ENCODE assay signal across 8 cellular contexts in the genomic region with DNA sequence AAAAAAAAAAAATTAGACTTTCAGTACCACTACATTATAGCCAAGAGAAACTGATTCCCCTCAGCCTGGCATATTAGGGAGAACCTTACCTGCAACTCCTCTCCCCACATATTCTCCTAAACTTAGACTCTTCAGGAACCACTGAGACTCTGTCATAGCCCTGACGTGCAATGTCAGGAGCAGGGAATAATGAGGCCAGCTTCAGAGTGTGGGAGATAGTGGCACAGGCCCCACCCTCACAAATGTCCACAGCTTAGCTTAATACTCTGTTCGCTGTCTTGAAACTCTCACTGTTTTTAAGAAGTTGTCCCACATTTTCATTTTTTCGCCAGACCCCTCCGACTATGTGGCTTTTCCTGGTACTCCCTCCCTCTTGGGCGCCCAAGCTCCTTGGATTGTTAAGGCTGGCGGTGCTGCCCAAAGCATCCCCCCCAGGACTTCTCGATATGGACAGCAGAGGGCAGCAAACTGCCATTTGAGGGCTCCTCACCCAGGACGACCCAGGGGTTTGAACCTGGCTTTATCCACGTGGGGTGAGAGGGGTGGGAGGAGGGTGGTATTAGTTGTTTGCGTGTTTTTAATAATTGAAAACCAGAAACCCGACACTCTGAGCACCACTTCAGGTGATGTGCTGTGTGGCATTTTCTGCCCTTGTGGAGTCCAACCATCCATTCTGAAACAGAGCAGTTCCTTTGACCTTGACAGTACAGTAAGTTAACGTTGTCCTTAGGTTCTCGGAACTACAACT. TPM values are rescaled to one million over a fixed set of nuclear protein-coding genes. Genes with fewer than 3 reads are reported as not detected.
DNase-seq lines count a peak whose midpoint lies in the region; ATAC-seq, FAIRE-seq and TF ChIP-seq lines count a peak whose summit lies in the region.

No MANE protein-coding gene starts in this region.

- H3K23ac ChIP-seq in H1 (ENCODE audit: insufficient read length), result no peak overlapping the region

- FAIRE-seq in H1 (lab: Jason Lieb, UNC), result peak; percentile 77

- POLR2A ChIA-PET in AG04450 (lab: Yijun Ruan, JAX), result no interaction called here
- POLR2A ChIA-PET in activated CD8-positive, alpha-beta T cell treated with anti-CD3 and anti-CD28 coated beads, Interleukin-2, amount 10 ng/mL, durations not matched to agents 7 days and 5 days (lab: Charles Lee), result no interaction called here
- POLR2A ChIA-PET in H1 (lab: Charles Lee; ENCODE audit: partially characterized antibody), result no interaction called here

- H3K4me1 ChIP-seq in H1 (replicated peaks in 1 of 4; ENCODE audit: control insufficient read depth in 3 of 4, insufficient read depth in 4 of 4, low read length in 3 of 4), result peaks cover 0 to 2% (median 0%) of the 10 kb centered on the region in 4 experiments; a peak in 1 of 7 replicates
- no peaks in the 10 kb centered on the region for H3K4me1 ChIP-seq in mucosa of descending colon (ENCODE audit: low read depth)

- no peak overlapping the region for H2BK20ac ChIP-seq in H1 (ENCODE audit: low read length)

- TF ChIP-seq POLR2A in GM18505 (IDR thresholded peaks at IDR 0.05; ENCODE audit: borderline replicate concordance, extremely low read depth, insufficient read depth, insufficient read length) (no peak), H1 (IDR thresholded peaks at IDR 0.05; ENCODE audit: control extremely low read depth in 1 of 2, low read depth in 2 of 2, low read length in 2 of 2) (no peak)

- no peak overlapping the region for H2BK120ac ChIP-seq in H1 (replicated peaks; ENCODE audit: low read depth, low read length)

- no peaks in the 10 kb centered on the region for H3K79me1 ChIP-seq in H1 (ENCODE audit: low read depth, low read length)

- H2AFZ ChIP-seq in H1 (ENCODE audit: low read length), result peak overlapping the region; percentile 94; the same call in 1 of the 2 replicates

- H3K9me3 ChIP-seq in AG04450 (ENCODE audit: control insufficient read depth, insufficient read depth, low read length) (no peaks in the 10 kb centered on the region), H1 (ENCODE audit: insufficient read depth in 2 of 2, low read depth in 1 of 2, low read length in 1 of 2) (no peaks in the 10 kb centered on the region), mucosa of descending colon (no peaks in the 10 kb centered on the region)

- no peak overlapping the region for H2AK5ac ChIP-seq in H1 (ENCODE audit: low read depth, low read length)

- H3K4me2 ChIP-seq in H1 (ENCODE audit: insufficient read depth in 1 of 2, low read depth in 2 of 2, low read length in 2 of 2), result no peak overlapping the region; a peak in 1 of 4 replicates

- no peaks in the 10 kb centered on the region for H3K9me3 Mint-ChIP-seq in activated CD8-positive, alpha-beta T cell treated with anti-CD3 and anti-CD28 coated beads, Interleukin-2, amount 10 ng/mL, durations not matched to agents 7 days and 5 days (ENCODE audit: insufficient read depth)

- no peak overlapping the region for H3K27ac ChIP-seq in AG04450 (ENCODE audit: low read depth, low read length)
- no peak overlapping the region for H3K27ac ChIP-seq in H1 (ENCODE audit: low read depth, low read length)

- peaks cover 17% of the 10 kb centered on the region for H3K27me3 Mint-ChIP-seq in activated CD8-positive, alpha-beta T cell treated with anti-CD3 and anti-CD28 coated beads, Interleukin-2, amount 10 ng/mL, durations not matched to agents 7 days and 5 days (ENCODE audit: low read depth)

- no peak overlapping the region for H3K4me3 ChIP-seq in AG04450 (ENCODE audit: low read depth, low read length)
- H3K4me3 ChIP-seq in H1 (ENCODE audit: extremely low read depth in 1 of 4, insufficient read depth in 2 of 4, low read depth in 3 of 4, low read length in 4 of 4), result no peak overlapping the region
- no peak overlapping the region for H3K4me3 ChIP-seq in mucosa of descending colon

- no peaks in the 10 kb centered on the region for H3K79me2 ChIP-seq in H1 (ENCODE audit: control insufficient read depth in 1 of 2, insufficient read depth in 2 of 2, low read length in 2 of 2)

- peak; percentile 96 to 98 for TF ChIP-seq RAD21 in H1 (IDR thresholded peaks at IDR 0.05 in 1 of 2, conservative IDR thresholded peaks at IDR 0.05 in 1 of 2; ENCODE audit: low read depth in 2 of 2, low read length in 2 of 2)

- H3K4ac ChIP-seq in H1 (replicated peaks; ENCODE audit: insufficient read length, low read depth, low read length), result no peak overlapping the region

- no peaks in the 10 kb centered on the region for H4K20me1 ChIP-seq in H1 (replicated peaks in 1 of 2; ENCODE audit: control insufficient read depth in 1 of 2, insufficient read depth in 2 of 2, low read length in 2 of 2)

- H4K5ac ChIP-seq in H1 (ENCODE audit: insufficient read length, low read depth, low read length), result no peak overlapping the region

- H2BK12ac ChIP-seq in H1 (ENCODE audit: low read depth, low read length), result no peak overlapping the region; the same call in 1 of the 2 replicates

- H4K8ac ChIP-seq in H1 (ENCODE audit: extremely low read depth, insufficient read depth, low read length), result no peak overlapping the region

- no peak overlapping the region for H3K56ac ChIP-seq in H1 (replicated peaks; ENCODE audit: insufficient read length, low read depth, low read length)

- ATAC-seq in GM18505 (IDR thresholded peaks at IDR 0.05; ENCODE audit: unreplicated experiment) (peak; percentile 71), HG03108 (IDR thresholded peaks at IDR 0.05; ENCODE audit: unreplicated experiment) (peak; percentile 47), mucosa of descending colon (peak; percentile 87)
- peak; percentile 84 for ATAC-seq in activated CD8-positive, alpha-beta T cell treated with anti-CD3 and anti-CD28 coated beads, Interleukin-2, amount 10 ng/mL, durations not matched to agents 7 days and 5 days

- H3K36me3 ChIP-seq in H1 (ENCODE audit: control insufficient read depth in 2 of 4, insufficient read depth in 4 of 4, low read length in 3 of 4) (no peaks in the 10 kb centered on the region), mucosa of descending colon (ENCODE audit: low read depth) (no peaks in the 10 kb centered on the region)

- H4K91ac ChIP-seq in H1 (replicated peaks; ENCODE audit: insufficient read length, low read length), result no peak overlapping the region

- intact Hi-C loops in mucosa of descending colon (cut with DNase I, micrococcal nuclease), result loop anchor here in 1 of 2 donors (5.0 kb wide), 1 partner anchor 188 kb away; no protein-coding TSS in a partner anchor

- H3K27me3 ChIP-seq in AG04450 (ENCODE audit: control insufficient read depth, insufficient read depth, low read length), result peaks cover 6% of the 10 kb centered on the region
- no peaks in the 10 kb centered on the region for H3K27me3 ChIP-seq in H1 (replicated peaks in 1 of 4; ENCODE audit: control insufficient read depth in 3 of 4, extremely low read depth in 1 of 4, insufficient read depth in 3 of 4, low read length in 3 of 4)

- no peak overlapping the region for H3K4me3 Mint-ChIP-seq in activated CD8-positive, alpha-beta T cell treated with anti-CD3 and anti-CD28 coated beads, Interleukin-2, amount 10 ng/mL, durations not matched to agents 7 days and 5 days

- no peaks in the 10 kb centered on the region for H3K4me1 Mint-ChIP-seq in activated CD8-positive, alpha-beta T cell treated with anti-CD3 and anti-CD28 coated beads, Interleukin-2, amount 10 ng/mL, durations not matched to agents 7 days and 5 days (ENCODE audit: low read depth)

- TF ChIP-seq EP300 in H1 (IDR thresholded peaks at IDR 0.05; ENCODE audit: borderline replicate concordance in 1 of 2, low read depth in 2 of 2, low read length in 2 of 2), result no peak

- no peaks in the 10 kb centered on the region for H3K23me2 ChIP-seq in H1 (ENCODE audit: low read depth, low read length)

- DNase-seq in AG04450 (ENCODE audit: low read depth, low spot score) (peak; percentile 11), NCI-H526 treated with DMSO at 0.1 percent for 48 hours (lab: John Stamatoyannopoulos, UW) (peak; percentile 28), H1 (ENCODE audit: low read depth in 1 of 2, low spot score in 2 of 2) (peak; percentile 49 to 92), mucosa of descending colon (peak; percentile 53 to 84 (median 78))
- DNase-seq in activated CD8-positive, alpha-beta T cell treated with anti-CD3 and anti-CD28 coated beads, Interleukin-2, amount 10 ng/mL, durations not matched to agents 7 days and 5 days, result peak; percentile 64
- peak; percentile 42 for DNase-seq in stimulated activated CD8-positive, alpha-beta memory T cell treated with anti-CD3 and anti-CD28 coated beads, Interleukin-7, amount 100 ng/mL, for 24 hours (ENCODE audit: low read depth)

- H3K27ac Mint-ChIP-seq in activated CD8-positive, alpha-beta T cell treated with anti-CD3 and anti-CD28 coated beads, Interleukin-2, amount 10 ng/mL, durations not matched to agents 7 days and 5 days, result no peak overlapping the region

- no peaks in the 10 kb centered on the region for H3K36me3 Mint-ChIP-seq in activated CD8-positive, alpha-beta T cell treated with anti-CD3 and anti-CD28 coated beads, Interleukin-2, amount 10 ng/mL, durations not matched to agents 7 days and 5 days (ENCODE audit: low read depth)

- no peak overlapping the region for H3K9ac ChIP-seq in H1 (replicated peaks in 1 of 4; ENCODE audit: extremely low read depth in 1 of 4, low read depth in 3 of 4, low read length in 3 of 4)

- H3K14ac ChIP-seq in H1 (ENCODE audit: insufficient read length), result no peak overlapping the region

- no peak overlapping the region for H2BK5ac ChIP-seq in H1 (ENCODE audit: low read depth, low read length)

- H3K18ac ChIP-seq in H1 (ENCODE audit: extremely low read depth, low read length), result no peak overlapping the region

- TF ChIP-seq CTCF in AG04450 (IDR thresholded peaks at IDR 0.05; ENCODE audit: low read depth, low read length) (peak; percentile 89), H1 (IDR thresholded peaks at IDR 0.05; ENCODE audit: control extremely low read depth in 1 of 3, insufficient read depth in 1 of 3, low read depth in 1 of 3, low read length in 3 of 3) (peak; percentile 66 to 90 (median 79)), mucosa of descending colon (IDR thresholded peaks at IDR 0.05) (peak; percentile 79)

- no peak overlapping the region for H2BK15ac ChIP-seq in H1 (ENCODE audit: low read length)

- 28% methylated on average over 13 of the region's 13 CpGs; no CpG with 5 or more reads in 1 of the 2 experiments for WGBS in H1 (ENCODE audit: extremely low coverage in 1 of 2, insufficient coverage in 1 of 2, insufficient read length in 1 of 2, insufficient replicate concordance in 2 of 2, low coverage in 1 of 2, low lambda C conversion rate in 2 of 2, missing lambda C conversion rate in 1 of 2), 2 experiments

- CTCF ChIA-PET in AG04450 (lab: Charles Lee) (interaction anchor here (0.5 to 6.8 kb wide), 69 partner anchors 9 to 675 kb away, joined by 3 to 179 read pairs (median 4); partner anchors contain the start of gene BTBD10), H1 (lab: Charles Lee; ENCODE audit: partially characterized antibody) (interaction anchor here (0.5 to 12.5 kb wide), 71 partner anchors 8 to 680 kb away, joined by 3 to 158 read pairs (median 4); partner anchors contain the start of gene RASSF10)
- CTCF ChIA-PET in activated CD8-positive, alpha-beta T cell treated with anti-CD3 and anti-CD28 coated beads, Interleukin-2, amount 10 ng/mL, durations not matched to agents 7 days and 5 days (lab: Charles Lee), result interaction anchor here (0.6 to 2.4 kb wide), 15 partner anchors 10 to 500 kb away, joined by 3 to 11 read pairs (median 3); no protein-coding TSS in a partner anchor

RNA-seq across cellular contexts. Expression of gene RASSF10, which starts 45.2 kb away (rescaled TPM):
- not detected in 2 replicates for polyA plus RNA-seq in AG04450 (2011; rRNA removed)
- not detected in 2 replicates for polyA minus RNA-seq in AG04450 (2011; rRNA and poly(A)+ RNA removed)
- not detected for total RNA-seq in activated CD8-positive, alpha-beta T cell treated with anti-CD3 and anti-CD28 coated beads, Interleukin-2, amount 10 ng/mL, durations not matched to agents 7 days and 5 days
- 1.5 and 1.8 TPM in 2 replicates for total RNA-seq in H1 (2021; fragmentation: NEBNext Ultra II Directional; extraction: Animal tissue kit (Norgen Biotek cat#: 25700))
- polyA plus RNA-seq in H1 (2011; rRNA removed), result 0.51 and 0.99 TPM in 2 replicates
- 0.90 TPM for polyA plus RNA-seq in H1 (2011; cell fraction: cytosol; rRNA removed)
- polyA plus RNA-seq in H1 (2011; cell fraction: nucleus; rRNA removed), result 1.2 TPM
- 0.75 to 1.2 TPM (median 1.0 TPM) in 4 replicates for polyA plus RNA-seq in H1 (2012, experiment 1 of 2)
- polyA plus RNA-seq in H1 (2012, experiment 2 of 2), result 0.55 TPM
- polyA plus RNA-seq in H1 (2013, experiment 1 of 2), result 1.1 TPM
- polyA plus RNA-seq in H1 (2013, experiment 2 of 2), result 1.1 TPM
- 0.98 TPM in 2 replicates for polyA minus RNA-seq in H1 (2011; rRNA and poly(A)+ RNA removed)
- polyA minus RNA-seq in H1 (2011; cell fraction: cytosol; rRNA and poly(A)+ RNA removed), result 1.5 TPM
- polyA minus RNA-seq in H1 (2011; cell fraction: nucleus; rRNA and poly(A)+ RNA removed), result 3.3 TPM
- total RNA-seq in mucosa of descending colon, result under 1 TPM; 0.57 to 0.67 (median 0.63) TPM

Comparison
In these comparisons a context has a peak if more than half of its experiments do, and no peak if none do; other contexts are left out.
1. DNase-seq: peak in every context shown above with its lines; median percentile 78 in mucosa of descending colon; 70 in H1; 64 in activated CD8-positive, alpha-beta T cell treated with anti-CD3 and anti-CD28 coated beads, Interleukin-2, amount 10 ng/mL, durations not matched to agents 7 days and 5 days; 42 in stimulated activated CD8-positive, alpha-beta memory T cell treated with anti-CD3 and anti-CD28 coated beads, Interleukin-7, amount 100 ng/mL, for 24 hours; 28 in NCI-H526 treated with DMSO at 0.1 percent for 48 hours; 11 in AG04450.